ENCODE assay signal across 8 cellular contexts in the genomic region with DNA sequence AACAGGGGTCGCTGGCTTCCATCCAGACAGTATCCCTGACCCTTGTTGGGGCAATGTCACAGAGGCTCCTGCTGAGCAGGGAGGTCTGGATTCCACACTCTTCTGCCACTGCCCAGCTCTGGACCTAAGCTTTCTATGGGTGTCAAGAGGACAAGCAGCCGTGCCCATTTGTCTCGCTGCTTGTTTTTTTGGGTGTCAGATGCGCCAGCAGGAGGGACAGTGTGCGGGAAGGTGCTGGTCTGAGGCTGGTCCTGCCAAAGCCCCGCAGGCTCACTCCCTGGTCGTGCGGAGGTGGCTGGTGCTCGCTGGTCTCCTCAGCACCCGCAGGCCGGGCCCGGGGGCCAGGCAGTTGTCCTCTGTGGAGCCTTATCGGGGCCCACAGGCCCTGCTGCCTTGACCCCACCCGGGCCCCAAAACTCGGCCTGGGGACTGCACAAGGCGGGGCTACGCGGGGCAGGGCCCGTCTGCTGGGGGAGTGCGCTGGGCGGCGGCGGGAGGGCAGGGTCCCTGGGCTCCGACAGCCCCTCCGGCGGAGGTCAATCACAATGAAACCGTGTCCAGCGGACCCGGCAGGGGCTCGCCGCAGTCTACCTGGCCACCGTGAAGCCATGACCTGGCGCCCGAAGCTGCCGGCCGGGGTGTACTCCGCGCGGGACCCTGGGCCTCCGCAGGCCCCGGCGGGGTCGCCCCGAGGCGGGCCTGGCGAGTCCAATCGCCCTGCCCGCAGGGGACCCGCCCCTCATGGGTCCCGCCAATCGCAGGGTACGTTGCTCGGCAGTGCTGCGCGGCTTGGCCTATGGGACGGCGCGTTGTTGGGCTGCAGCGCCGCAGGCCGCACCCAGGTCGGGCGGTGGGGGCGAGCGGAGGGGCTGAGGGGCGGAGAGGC. TPM values are rescaled to one million over a fixed set of nuclear protein-coding genes. Genes with fewer than 3 reads are reported as not detected.
A peak's percentile ranks its signal among the peaks of the same experiment; 100 is the strongest.
DNase-seq lines count a peak whose midpoint lies in the region; ATAC-seq and TF ChIP-seq lines count a peak whose summit lies in the region.

A gene with protein sequence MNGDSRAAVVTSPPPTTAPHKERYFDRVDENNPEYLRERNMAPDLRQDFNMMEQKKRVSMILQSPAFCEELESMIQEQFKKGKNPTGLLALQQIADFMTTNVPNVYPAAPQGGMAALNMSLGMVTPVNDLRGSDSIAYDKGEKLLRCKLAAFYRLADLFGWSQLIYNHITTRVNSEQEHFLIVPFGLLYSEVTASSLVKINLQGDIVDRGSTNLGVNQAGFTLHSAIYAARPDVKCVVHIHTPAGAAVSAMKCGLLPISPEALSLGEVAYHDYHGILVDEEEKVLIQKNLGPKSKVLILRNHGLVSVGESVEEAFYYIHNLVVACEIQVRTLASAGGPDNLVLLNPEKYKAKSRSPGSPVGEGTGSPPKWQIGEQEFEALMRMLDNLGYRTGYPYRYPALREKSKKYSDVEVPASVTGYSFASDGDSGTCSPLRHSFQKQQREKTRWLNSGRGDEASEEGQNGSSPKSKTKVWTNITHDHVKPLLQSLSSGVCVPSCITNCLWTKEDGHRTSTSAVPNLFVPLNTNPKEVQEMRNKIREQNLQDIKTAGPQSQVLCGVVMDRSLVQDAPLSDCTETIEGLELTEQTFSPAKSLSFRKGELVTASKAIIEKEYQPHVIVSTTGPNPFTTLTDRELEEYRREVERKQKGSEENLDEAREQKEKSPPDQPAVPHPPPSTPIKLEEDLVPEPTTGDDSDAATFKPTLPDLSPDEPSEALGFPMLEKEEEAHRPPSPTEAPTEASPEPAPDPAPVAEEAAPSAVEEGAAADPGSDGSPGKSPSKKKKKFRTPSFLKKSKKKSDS (plus strand): TSS at position 822 of the 886 bp plus-strand sequence. CDS start 32,072 bp downstream, outside the sequence.

- H3K36me3 ChIP-seq in BE2C (no peaks in the 10 kb centered on the region), liver (ENCODE audit: control insufficient read depth in 4 of 4, insufficient read depth in 3 of 4, low read depth in 1 of 4, low read length in 3 of 4) (no peaks in the 10 kb centered on the region)

- DNase-seq in BE2C (peak; percentile 94), NCI-H526 treated with DMSO at 0.1 percent for 48 hours (lab: John Stamatoyannopoulos, UW) (peak; percentile 72), dermis blood vessel endothelial cell (peak; percentile 97)
- peak; percentile 86 for DNase-seq in activated CD4-positive, alpha-beta T cell treated with anti-CD3 and anti-CD28 coated beads, Interleukin-2, amount 50 U/mL, for 4 hours
- peak; percentile 90 for DNase-seq in stimulated activated CD4-positive, alpha-beta T cell treated with anti-CD3 and anti-CD28 coated beads, Interleukin-4, amount 100 ng/mL, for 1 hour

- H3K4me3 ChIP-seq in BE2C (ENCODE audit: low read depth, low read length) (peak within 1 kb of the TSS; percentile 92), liver (ENCODE audit: low read depth in 1 of 3, low read length in 3 of 3) (peak within 1 kb of the TSS; percentile 89 to 100 (median 91))

- peak within 1 kb of the TSS; percentile 76 to 82 for H3K9ac ChIP-seq in liver (ENCODE audit: low read depth in 1 of 2, low read length in 2 of 2)

- peak within 1 kb of the TSS; percentile 75 to 76 for H3K27ac ChIP-seq in liver (ENCODE audit: low read depth in 1 of 2, low read length in 2 of 2)

- WGBS in liver = under 1% methylated on average over 66 of the region's 66 CpGs

- TF ChIP-seq CTCF in BE2C (IDR thresholded peaks at IDR 0.05; ENCODE audit: low read depth, low read length) (no peak), liver (IDR thresholded peaks at IDR 0.05; ENCODE audit: low read depth, low read length, missing input control) (no peak)

- ATAC-seq in GM19035 (IDR thresholded peaks at IDR 0.05; ENCODE audit: unreplicated experiment) (peak; percentile 83), HG03342 (IDR thresholded peaks at IDR 0.05; ENCODE audit: unreplicated experiment) (peak; percentile 84)

- no peak for TF ChIP-seq RAD21 in liver (IDR thresholded peaks at IDR 0.05)

- H3K4me1 ChIP-seq in BE2C = peaks cover 4% of the 10 kb centered on the region
- peaks cover 0 to 23% (median 12%) of the 10 kb centered on the region in 4 donors for H3K4me1 ChIP-seq in liver (ENCODE audit: control insufficient read depth in 4 of 4, insufficient read depth in 4 of 4, low read length in 3 of 4)

- H3K27me3 ChIP-seq in BE2C = no peaks in the 10 kb centered on the region
- H3K27me3 ChIP-seq in liver (ENCODE audit: control insufficient read depth in 4 of 4, insufficient read depth in 4 of 4, low read length in 3 of 4) = no peaks in the 10 kb centered on the region

- H3K9me3 ChIP-seq in BE2C (no peaks in the 10 kb centered on the region), liver (ENCODE audit: control insufficient read depth in 4 of 4, low read length in 3 of 4) (no peaks in the 10 kb centered on the region)

TF ChIP-seq in liver, 16 proteins besides CTCF, POLR2A, EP300 and RAD21:
- TF ChIP-seq, protein P1, sequence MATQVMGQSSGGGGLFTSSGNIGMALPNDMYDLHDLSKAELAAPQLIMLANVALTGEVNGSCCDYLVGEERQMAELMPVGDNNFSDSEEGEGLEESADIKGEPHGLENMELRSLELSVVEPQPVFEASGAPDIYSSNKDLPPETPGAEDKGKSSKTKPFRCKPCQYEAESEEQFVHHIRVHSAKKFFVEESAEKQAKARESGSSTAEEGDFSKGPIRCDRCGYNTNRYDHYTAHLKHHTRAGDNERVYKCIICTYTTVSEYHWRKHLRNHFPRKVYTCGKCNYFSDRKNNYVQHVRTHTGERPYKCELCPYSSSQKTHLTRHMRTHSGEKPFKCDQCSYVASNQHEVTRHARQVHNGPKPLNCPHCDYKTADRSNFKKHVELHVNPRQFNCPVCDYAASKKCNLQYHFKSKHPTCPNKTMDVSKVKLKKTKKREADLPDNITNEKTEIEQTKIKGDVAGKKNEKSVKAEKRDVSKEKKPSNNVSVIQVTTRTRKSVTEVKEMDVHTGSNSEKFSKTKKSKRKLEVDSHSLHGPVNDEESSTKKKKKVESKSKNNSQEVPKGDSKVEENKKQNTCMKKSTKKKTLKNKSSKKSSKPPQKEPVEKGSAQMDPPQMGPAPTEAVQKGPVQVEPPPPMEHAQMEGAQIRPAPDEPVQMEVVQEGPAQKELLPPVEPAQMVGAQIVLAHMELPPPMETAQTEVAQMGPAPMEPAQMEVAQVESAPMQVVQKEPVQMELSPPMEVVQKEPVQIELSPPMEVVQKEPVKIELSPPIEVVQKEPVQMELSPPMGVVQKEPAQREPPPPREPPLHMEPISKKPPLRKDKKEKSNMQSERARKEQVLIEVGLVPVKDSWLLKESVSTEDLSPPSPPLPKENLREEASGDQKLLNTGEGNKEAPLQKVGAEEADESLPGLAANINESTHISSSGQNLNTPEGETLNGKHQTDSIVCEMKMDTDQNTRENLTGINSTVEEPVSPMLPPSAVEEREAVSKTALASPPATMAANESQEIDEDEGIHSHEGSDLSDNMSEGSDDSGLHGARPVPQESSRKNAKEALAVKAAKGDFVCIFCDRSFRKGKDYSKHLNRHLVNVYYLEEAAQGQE (IDR thresholded peaks at IDR 0.05) = no peak
- peak; percentile 82 for TF ChIP-seq SP1 (IDR thresholded peaks at IDR 0.05)

RNA-seq across cellular contexts. Expression of the gene that starts here (rescaled TPM):
- polyA plus RNA-seq in BE2C (2012; ENCODE audit: insufficient read depth, insufficient read length, low read depth) = 184 TPM
- total RNA-seq in dermis blood vessel endothelial cell (168 and 270 TPM in 2 replicates), liver (100 to 1,000 TPM in 1 of 2 donors, 10 to 100 TPM in 1; 95.5 to 142 TPM)
- polyA plus RNA-seq in liver = 10 to 100 TPM; 62.2 to 71.3 TPM

Comparison
In these comparisons a context has a peak if more than half of its experiments do, and no peak if none do; other contexts are left out.
1. Peak in every context shown above with its lines: DNase-seq, ATAC-seq, H3K4me3 ChIP-seq and H3K27ac ChIP-seq.